In the genomic region with DNA sequence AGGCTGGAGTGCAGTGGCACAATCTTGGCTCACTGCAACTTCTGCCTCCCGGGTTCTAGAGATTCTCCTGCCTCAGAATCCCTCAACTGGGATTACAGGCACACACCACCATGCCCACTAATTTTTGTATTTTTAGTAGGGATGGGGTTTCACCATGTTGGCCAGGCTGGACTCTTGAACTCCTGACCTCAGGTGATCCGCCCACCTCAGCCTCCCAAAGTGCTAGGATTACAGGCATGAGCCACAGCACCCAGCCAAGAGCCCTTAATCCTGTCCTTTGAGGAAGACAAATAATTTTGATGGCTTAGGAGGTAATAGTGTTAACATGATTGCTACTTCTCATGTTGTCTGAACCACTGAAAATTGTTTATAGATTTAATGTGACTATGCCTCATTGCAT, we compare ENCODE assay signal across 7 cellular contexts. TPM values are rescaled to one million over a fixed set of nuclear protein-coding genes. Genes with fewer than 3 reads are reported as not detected.
"Had no signal": no experiment of that assay in that cellular context is flagged by ENCODE, and none has a peak within 500 bp of the region (broad histone marks: within the 10 kb centered on the region; RNA-seq: fewer than 3 reads in every experiment).

No MANE protein-coding gene starts in this region.

RNA-seq across cellular contexts. Expression of a gene that starts 39.1 kb away (rescaled TPM):
- total RNA-seq: GM23248, H4, H7, HFFc6, HT1080, IMR-90, K562 had no signal
- polyA plus RNA-seq: GM23248, IMR-90, K562 had no signal

RNA-seq across cellular contexts. Expression of a gene that starts 47.9 kb away (rescaled TPM):
- total RNA-seq: GM23248, H4, H7, HFFc6, IMR-90, K562 had no signal
- polyA plus RNA-seq: GM23248, IMR-90, K562 had no signal
